ENCODE assay signal across 19 cellular contexts in genomic region chr10:61398730-61399129, GRCh38. TPM values are rescaled to one million over a fixed set of nuclear protein-coding genes. Genes with fewer than 3 reads are reported as not detected.
DNase-seq lines count a peak whose midpoint lies in the region; ATAC-seq, FAIRE-seq and TF ChIP-seq lines count a peak whose summit lies in the region.
"Had no signal": no experiment of that assay in that cellular context is flagged by ENCODE, and none has a peak within 500 bp of the region (broad histone marks: within the 10 kb centered on the region; RNA-seq: fewer than 3 reads in every experiment).

No MANE protein-coding gene starts in this region.

- H3K27me3 ChIP-seq in GM23248 (replicated peaks; ENCODE audit: insufficient read depth) (no peaks in the 10 kb centered on the region), bronchial epithelial cell (ENCODE audit: control insufficient read depth, insufficient read depth, low read length) (no peaks in the 10 kb centered on the region), osteoblast (ENCODE audit: insufficient read depth, low read length) (no peaks in the 10 kb centered on the region)
- H3K27me3 ChIP-seq in CD8-positive, alpha-beta memory T cell (ENCODE audit: insufficient read depth, low read length, poor library complexity, severe bottlenecking): no peaks in the 10 kb centered on the region

- H3K9me3 ChIP-seq in GM23248 (ENCODE audit: low read depth) (no peaks in the 10 kb centered on the region), osteoblast (ENCODE audit: low read depth, low read length) (no peaks in the 10 kb centered on the region)
- no peaks in the 10 kb centered on the region for H3K9me3 ChIP-seq in CD8-positive, alpha-beta memory T cell (ENCODE audit: low read length)

- H2AFZ ChIP-seq in GM23248 (peak overlapping the region; percentile 97), osteoblast (ENCODE audit: low read length) (no peak overlapping the region)

- ATAC-seq in HG02678 (IDR thresholded peaks at IDR 0.05; ENCODE audit: unreplicated experiment): no peak
- ATAC-seq: HepG2 had no signal

- peak overlapping the region in 1 of 7 donors; percentile 1 for H3K4me3 Mint-ChIP-seq in CD8-positive, alpha-beta memory T cell

- H3K4me3 ChIP-seq in GM23248 (no peak overlapping the region), bronchial epithelial cell (ENCODE audit: low read depth, low read length) (no peak overlapping the region), osteoblast (ENCODE audit: insufficient read depth, low read length) (no peak overlapping the region)
- H3K4me3 ChIP-seq in CD8-positive, alpha-beta memory T cell (ENCODE audit: low read length): no peak overlapping the region

- no peaks in the 10 kb centered on the region for H3K36me3 ChIP-seq in GM23248 (ENCODE audit: low read depth)
- H3K36me3 ChIP-seq in bronchial epithelial cell (ENCODE audit: control insufficient read depth, insufficient read depth, low read length): no peaks in the 10 kb centered on the region
- H3K36me3 ChIP-seq in osteoblast (ENCODE audit: insufficient read depth, low read length): no peaks in the 10 kb centered on the region
- no peaks in the 10 kb centered on the region for H3K36me3 ChIP-seq in CD8-positive, alpha-beta memory T cell (ENCODE audit: insufficient read depth, low read length)

- peaks cover 0 to 2% (median 0%) of the 10 kb centered on the region in 3 donors for H3K36me3 Mint-ChIP-seq in CD8-positive, alpha-beta memory T cell
- H3K36me3 Mint-ChIP-seq: CD4-positive, CD25-positive, alpha-beta regulatory T cell had no signal

- POLR2A ChIA-PET in CD8-positive, alpha-beta memory T cell (lab: Charles Lee): no interaction called here

- FAIRE-seq in bronchial epithelial cell (lab: Jason Lieb, UNC): no peak
- FAIRE-seq: GM12892, H1, HepG2 had no signal

- H3K27ac ChIP-seq in GM23248 (no peak overlapping the region), osteoblast (ENCODE audit: low read depth, low read length) (peak overlapping the region; percentile 78)
- H3K27ac ChIP-seq in CD8-positive, alpha-beta memory T cell (ENCODE audit: low read depth, low read length): no peak overlapping the region

- DNase-seq in GM23248: peak; percentile 1
- DNase-seq in LoVo (ENCODE audit: low spot score): peak; percentile 40
- DNase-seq in bronchial epithelial cell (ENCODE audit: low read depth): peak; percentile 23
- no peak for DNase-seq in osteoblast (ENCODE audit: insufficient read length, low spot score, missing footprints)
- DNase-seq in GM03348 (ENCODE audit: low spot score): no peak
- no peak for DNase-seq in CD8-positive, alpha-beta memory T cell
- DNase-seq: Calu3; CD4-positive, CD25-positive, alpha-beta regulatory T cell; DMS79 treated with DMSO at 0.1 percent for 48 hours; GF-D8; Karpas-422; NCI-H187; NCI-H226; NCI-H524 treated with DMSO at 0.1 percent for 48 hours; SHP77 treated with DMSO at 0.1 percent for 48 hours had no signal

- TF ChIP-seq CTCF in bronchial epithelial cell (IDR thresholded peaks at IDR 0.05; ENCODE audit: insufficient read depth, low read length, severe bottlenecking) (no peak), osteoblast (IDR thresholded peaks at IDR 0.05; ENCODE audit: extremely low read depth, low read depth, low read length) (no peak)

- no peak overlapping the region for H3K27ac Mint-ChIP-seq in CD8-positive, alpha-beta memory T cell
- H3K27ac Mint-ChIP-seq: CD4-positive, CD25-positive, alpha-beta regulatory T cell had no signal

- peaks cover 0 to 3% (median 0%) of the 10 kb centered on the region in 5 donors for H3K9me3 Mint-ChIP-seq in CD8-positive, alpha-beta memory T cell

- H3K4me1 ChIP-seq in GM23248 (ENCODE audit: insufficient read depth) (peaks cover 17% of the 10 kb centered on the region), osteoblast (ENCODE audit: insufficient read depth, low read length) (peaks cover 23% of the 10 kb centered on the region)
- no peaks in the 10 kb centered on the region for H3K4me1 ChIP-seq in CD8-positive, alpha-beta memory T cell (ENCODE audit: insufficient read depth, low read length)

- H3K4me2 ChIP-seq in GM23248 (ENCODE audit: unreplicated experiment): no peak overlapping the region
- H3K4me2 ChIP-seq in osteoblast (ENCODE audit: insufficient read depth, low read length): no peak overlapping the region

- in situ Hi-C loops in GM23248 (cut with MboI): no loop called here

- H3K9me2 ChIP-seq in GM23248 (ENCODE audit: insufficient read depth): no peaks in the 10 kb centered on the region

- peaks cover 7% of the 10 kb centered on the region; the same call in 1 of the 2 replicates for H3F3A ChIP-seq in GM23248 (ENCODE audit: insufficient read depth)

- H3K9ac ChIP-seq in GM23248: no peak overlapping the region

- no peaks in the 10 kb centered on the region for H3K79me2 ChIP-seq in GM23248 (ENCODE audit: insufficient read depth)
- H3K79me2 ChIP-seq in osteoblast (ENCODE audit: insufficient read depth, low read length): no peaks in the 10 kb centered on the region

- H3K27me3 Mint-ChIP-seq in CD8-positive, alpha-beta memory T cell: peaks cover 0 to 1% of the 10 kb centered on the region in 2 donors
- H3K27me3 Mint-ChIP-seq: CD4-positive, CD25-positive, alpha-beta regulatory T cell had no signal

- CTCF ChIA-PET in CD8-positive, alpha-beta memory T cell (lab: Charles Lee): interaction anchor here (1.1 kb wide), 1 partner anchor 9 kb away, joined by 3 read pairs; no protein-coding TSS in a partner anchor

- peaks cover 7 to 17% (median 17%) of the 10 kb centered on the region in 3 donors for H3K4me1 Mint-ChIP-seq in CD8-positive, alpha-beta memory T cell

- H4K20me1 ChIP-seq in GM23248 (ENCODE audit: insufficient read depth) (no peaks in the 10 kb centered on the region), osteoblast (ENCODE audit: insufficient read depth, low read length) (no peaks in the 10 kb centered on the region)

RNA-seq across cellular contexts. Expression of gene TMEM26, which starts 54.5 kb away (rescaled TPM):
- not detected in 2 replicates for total RNA-seq in GM23248 (2014; rRNA removed; shearing (Covaris generic))
- 0.04 TPM in 2 replicates for polyA plus RNA-seq in GM23248 (2016; fragmentation: Nextera tagmentation; extraction: Ambion mirVana)
- total RNA-seq in bronchial epithelial cell (under 0.01 TPM in 1 of 2 replicates, not detected in the other), osteoblast (6.5 and 10.3 TPM in 2 replicates)
- not detected for total RNA-seq in CD8-positive, alpha-beta memory T cell
- not detected for polyA plus RNA-seq in CD8-positive, alpha-beta memory T cell
- total RNA-seq: Calu3; CD4-positive, CD25-positive, alpha-beta regulatory T cell; HepG2 had no signal
- polyA plus RNA-seq: CD4-positive, CD25-positive, alpha-beta regulatory T cell; HepG2 had no signal

Comparison
In these comparisons a context has a peak if more than half of its experiments do, and no peak if none do; other contexts are left out.
1. DNase-seq: peak in GM23248 (single experiment), LoVo (single experiment) and bronchial epithelial cell (single experiment); none in osteoblast (single experiment), GM03348 (single experiment) and CD8-positive, alpha-beta memory T cell (0 of 5).